Comparison of ENCODE assay signal across 18 cellular contexts in genomic region chr5:100519075-100519474, GRCh38. TPM values are rescaled to one million over a fixed set of nuclear protein-coding genes. Genes with fewer than 3 reads are reported as not detected.
DNase-seq lines count a peak whose midpoint lies in the region; ATAC-seq and TF ChIP-seq lines count a peak whose summit lies in the region.
"Had no signal": no experiment of that assay in that cellular context is flagged by ENCODE, and none has a peak within 500 bp of the region (broad histone marks: within the 10 kb centered on the region; RNA-seq: fewer than 3 reads in every experiment).

No MANE protein-coding gene starts in this region.

- H3K4me1 Mint-ChIP-seq in activated CD4-positive, alpha-beta memory T cell treated with anti-CD3 and anti-CD28 coated beads, Interleukin-2, amount 10 ng/mL, durations not matched to agents 7 days and 5 days = no peaks in the 10 kb centered on the region
- H3K4me1 Mint-ChIP-seq: central memory CD8-positive, alpha-beta T cell; T-helper 17 cell had no signal

- CTCF ChIA-PET in activated CD4-positive, alpha-beta memory T cell treated with anti-CD3 and anti-CD28 coated beads, Interleukin-2, amount 10 ng/mL, durations not matched to agents 7 days and 5 days (lab: Charles Lee) = no interaction called here

- intact Hi-C loops in head of caudate nucleus (cut with DNase I) = no loop called here

- H3K36me3 Mint-ChIP-seq in activated CD4-positive, alpha-beta memory T cell treated with anti-CD3 and anti-CD28 coated beads, Interleukin-2, amount 10 ng/mL, durations not matched to agents 7 days and 5 days (ENCODE audit: low read depth) = no peaks in the 10 kb centered on the region

- DNase-seq in head of caudate nucleus (no peak), NCI-H2227 (lab: John Stamatoyannopoulos, UW; ENCODE audit: unreplicated experiment) (no peak), erythroblast (lab: John Stamatoyannopoulos, UW) (no peak)
- no peak for DNase-seq in activated CD4-positive, alpha-beta memory T cell treated with anti-CD3 and anti-CD28 coated beads, Interleukin-2, amount 10 ng/mL, durations not matched to agents 7 days and 5 days
- DNase-seq: activated CD4-positive, CD25-positive, alpha-beta regulatory T cell; amniotic stem cell; effector memory CD4-positive, alpha-beta T cell; NCI-H1694; NCI-H446 treated with DMSO at 0.1 percent for 48 hours; SHP77 treated with DMSO at 0.1 percent for 48 hours; T-helper 17 cell; upper lobe of right lung had no signal

- no peak for TF ChIP-seq POLR2A in erythroblast (IDR thresholded peaks at IDR 0.05; ENCODE audit: low read length)

- H3K27me3 Mint-ChIP-seq in activated CD4-positive, alpha-beta memory T cell treated with anti-CD3 and anti-CD28 coated beads, Interleukin-2, amount 10 ng/mL, durations not matched to agents 7 days and 5 days = peaks cover 12% of the 10 kb centered on the region

- POLR2A ChIA-PET in activated CD4-positive, alpha-beta memory T cell treated with anti-CD3 and anti-CD28 coated beads, Interleukin-2, amount 10 ng/mL, durations not matched to agents 7 days and 5 days (lab: Charles Lee) = no interaction called here

- ATAC-seq in GM18519 (IDR thresholded peaks at IDR 0.05; ENCODE audit: low FRiP score, unreplicated experiment) (peak; percentile 42), GM21390 (IDR thresholded peaks at IDR 0.05; ENCODE audit: unreplicated experiment) (peak; percentile 55), HG02885 (IDR thresholded peaks at IDR 0.05; ENCODE audit: poor library complexity, unreplicated experiment) (peak; percentile 69), HG03460 (IDR thresholded peaks at IDR 0.05; ENCODE audit: unreplicated experiment) (peak; percentile 52)
- ATAC-seq: T-helper 17 cell, upper lobe of right lung had no signal

- no peak overlapping the region for H3K27ac Mint-ChIP-seq in activated CD4-positive, alpha-beta memory T cell treated with anti-CD3 and anti-CD28 coated beads, Interleukin-2, amount 10 ng/mL, durations not matched to agents 7 days and 5 days
- H3K27ac Mint-ChIP-seq: stimulated activated naive CD8-positive, alpha-beta T cell treated with anti-CD3 and anti-CD28 coated beads, Interleukin-15, Interleukin-2, amounts not matched to agents 100 ng/mL and 50 ng/mL, for 24 hours; T-helper 17 cell had no signal

- peaks cover 11% of the 10 kb centered on the region for H3K9me3 Mint-ChIP-seq in activated CD4-positive, alpha-beta memory T cell treated with anti-CD3 and anti-CD28 coated beads, Interleukin-2, amount 10 ng/mL, durations not matched to agents 7 days and 5 days

- no peak overlapping the region for H3K4me3 Mint-ChIP-seq in activated CD4-positive, alpha-beta memory T cell treated with anti-CD3 and anti-CD28 coated beads, Interleukin-2, amount 10 ng/mL, durations not matched to agents 7 days and 5 days
- H3K4me3 Mint-ChIP-seq: central memory CD8-positive, alpha-beta T cell; stimulated activated naive CD8-positive, alpha-beta T cell treated with anti-CD3 and anti-CD28 coated beads, Interleukin-15, Interleukin-2, amounts not matched to agents 100 ng/mL and 50 ng/mL, for 24 hours; T-helper 17 cell had no signal

RNA-seq across cellular contexts. Expression of gene FAM174A, which starts 16.1 kb away (rescaled TPM):
- 1 to 10 TPM; 6.0 to 6.8 TPM for total RNA-seq in activated CD4-positive, alpha-beta memory T cell treated with anti-CD3 and anti-CD28 coated beads, Interleukin-2, amount 10 ng/mL, durations not matched to agents 7 days and 5 days
